Comparison of ENCODE assay signal across 11 cellular contexts in genomic region chrX:52875436-52875835, GRCh38. TPM values are rescaled to one million over a fixed set of nuclear protein-coding genes. Genes with fewer than 3 reads are reported as not detected.
"Had no signal": no experiment of that assay in that cellular context is flagged by ENCODE, and none has a peak within 500 bp of the region (broad histone marks: within the 10 kb centered on the region; RNA-seq: fewer than 3 reads in every experiment).

No MANE protein-coding gene starts in this region.

RNA-seq across cellular contexts. Expression of gene XAGE3, which starts 7.6 kb away (rescaled TPM):
- total RNA-seq: OCI-LY7, PC-3, PC-9, Peyer's patch, Right ventricle myocardium inferior, Right ventricle myocardium superior, RPMI7951, SJCRH30, SJSA1, SK-MEL-5 had no signal
- polyA plus RNA-seq: SK-N-SH had no signal
